18 cellular contexts compared by ENCODE assay signal in the genomic region with DNA sequence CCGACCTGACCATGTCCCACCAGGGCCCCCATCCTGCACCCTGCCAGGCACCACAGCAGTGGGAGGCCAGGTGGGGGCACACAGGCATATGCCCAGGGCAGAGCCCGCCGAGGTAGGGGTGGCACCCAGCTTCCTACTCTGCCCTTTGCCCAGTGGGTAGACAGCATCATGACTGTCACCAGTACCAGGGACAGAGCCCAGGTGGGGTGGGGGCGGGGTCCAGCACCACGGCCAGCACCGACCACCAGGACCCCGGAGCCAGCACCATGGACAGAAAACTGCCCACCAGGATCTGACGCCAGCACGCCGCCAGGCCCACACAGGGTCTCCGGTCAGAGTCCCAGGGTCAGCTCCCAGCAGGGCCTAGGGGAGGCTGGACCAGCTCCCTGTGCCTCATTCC. TPM values are rescaled to one million over a fixed set of nuclear protein-coding genes. Genes with fewer than 3 reads are reported as not detected.
DNase-seq lines count a peak whose midpoint lies in the region; ATAC-seq and TF ChIP-seq lines count a peak whose summit lies in the region.
"Had no signal": no experiment of that assay in that cellular context is flagged by ENCODE, and none has a peak within 500 bp of the region (broad histone marks: within the 10 kb centered on the region; RNA-seq: fewer than 3 reads in every experiment).

No MANE protein-coding gene starts in this region.

- peaks cover 9% of the 10 kb centered on the region for H3K27me3 Mint-ChIP-seq in GM23338 (ENCODE audit: insufficient read depth, low read depth, poor library complexity)
- peaks cover 9% of the 10 kb centered on the region for H3K27me3 Mint-ChIP-seq in endothelial cell (ENCODE audit: unreplicated experiment)
- H3K27me3 Mint-ChIP-seq in progenitor cell of endocrine pancreas: no peaks in the 10 kb centered on the region
- H3K27me3 Mint-ChIP-seq: CD8-positive, alpha-beta memory T cell had no signal

- H3K9me2 ChIP-seq in GM23338 (ENCODE audit: insufficient read depth): no peaks in the 10 kb centered on the region

- H3K4me1 Mint-ChIP-seq in GM23338 (no peaks in the 10 kb centered on the region), endothelial cell (ENCODE audit: unreplicated experiment) (no peaks in the 10 kb centered on the region), progenitor cell of endocrine pancreas (ENCODE audit: low read depth) (no peaks in the 10 kb centered on the region)

- H3K36me3 Mint-ChIP-seq in GM23338 (ENCODE audit: low read depth): peaks cover 1% of the 10 kb centered on the region; the same call in 2 of the 3 replicates
- peaks cover 2% of the 10 kb centered on the region for H3K36me3 Mint-ChIP-seq in endothelial cell (ENCODE audit: low read depth, unreplicated experiment)
- H3K36me3 Mint-ChIP-seq in progenitor cell of endocrine pancreas (ENCODE audit: insufficient read depth): peaks cover 2% of the 10 kb centered on the region

- no peak overlapping the region for H3K4me3 ChIP-seq in GM23338
- H3K4me3 ChIP-seq: BLaER1, HAP-1, PC-9 had no signal

- H3K79me2 ChIP-seq in GM23338 (replicated peaks; ENCODE audit: insufficient read depth): no peaks in the 10 kb centered on the region

- H3F3A ChIP-seq in GM23338 (replicated peaks; ENCODE audit: low read depth): peaks cover 12% of the 10 kb centered on the region; the same call in 1 of the 2 replicates

- H3K4me1 ChIP-seq in GM23338 (ENCODE audit: insufficient read depth): no peaks in the 10 kb centered on the region
- H3K4me1 ChIP-seq: HAP-1 had no signal

- H2AFZ ChIP-seq in GM23338: no peak overlapping the region
- H2AFZ ChIP-seq: PC-9 had no signal

- H3K27ac ChIP-seq in GM23338 (ENCODE audit: low read depth): no peak overlapping the region
- H3K27ac ChIP-seq: BLaER1, PC-9 had no signal

- H3K27ac Mint-ChIP-seq in GM23338 (no peak overlapping the region), endothelial cell (ENCODE audit: unreplicated experiment) (no peak overlapping the region), progenitor cell of endocrine pancreas (no peak overlapping the region)

- no peak overlapping the region for H3K4me2 ChIP-seq in GM23338
- H3K4me2 ChIP-seq: BLaER1, PC-9 had no signal

- H3K9me3 Mint-ChIP-seq in GM23338 (no peaks in the 10 kb centered on the region), endothelial cell (ENCODE audit: unreplicated experiment) (no peaks in the 10 kb centered on the region), progenitor cell of endocrine pancreas (ENCODE audit: low read depth) (no peaks in the 10 kb centered on the region)
- H3K9me3 Mint-ChIP-seq: CD8-positive, alpha-beta memory T cell had no signal

- H3K27me3 ChIP-seq in GM23338 (ENCODE audit: insufficient read depth): no peaks in the 10 kb centered on the region
- H3K27me3 ChIP-seq: BLaER1 had no signal

- H4K20me1 ChIP-seq in GM23338 (replicated peaks; ENCODE audit: insufficient read depth): no peaks in the 10 kb centered on the region

- H3K36me3 ChIP-seq in GM23338 (ENCODE audit: insufficient read depth): no peaks in the 10 kb centered on the region

- DNase-seq in GM23338 (ENCODE audit: low spot score): peak; percentile 85
- DNase-seq in endothelial cell (ENCODE audit: low spot score): peak; percentile 51
- peak; percentile 41 for DNase-seq in progenitor cell of endocrine pancreas (ENCODE audit: low spot score, unreplicated experiment)
- DNase-seq: CD8-positive, alpha-beta memory T cell; KBM-7; NCI-H1092 treated with DMSO at 0.1 percent for 48 hours; NCI-H1694; NCI-H2107; NCI-H774; PC-9; Right ventricle myocardium superior had no signal

- no peak overlapping the region for H3K4me3 Mint-ChIP-seq in GM23338
- no peak overlapping the region for H3K4me3 Mint-ChIP-seq in endothelial cell (ENCODE audit: unreplicated experiment)
- H3K4me3 Mint-ChIP-seq in progenitor cell of endocrine pancreas (ENCODE audit: low read depth): no peak overlapping the region
- H3K4me3 Mint-ChIP-seq: CD8-positive, alpha-beta memory T cell had no signal

- TF ChIP-seq CTCF in GM23338 (conservative IDR thresholded peaks at IDR 0.05; ENCODE audit: low read depth in 2 of 2) (no peak), endothelial cell (IDR thresholded peaks at IDR 0.05; ENCODE audit: unreplicated experiment) (no peak), progenitor cell of endocrine pancreas (IDR thresholded peaks at IDR 0.05; ENCODE audit: unreplicated experiment) (no peak)

- peak; percentile 52 for ATAC-seq in GM23338
- ATAC-seq in GM19452 (IDR thresholded peaks at IDR 0.05; ENCODE audit: unreplicated experiment): no peak
- no peak for ATAC-seq in GM18858 (IDR thresholded peaks at IDR 0.05; ENCODE audit: unreplicated experiment)
- ATAC-seq in GM18861 (IDR thresholded peaks at IDR 0.05; ENCODE audit: unreplicated experiment): no peak

TF ChIP-seq in GM23338, 12 proteins besides CTCF, POLR2A, EP300 and RAD21 (continues in another document):
- TF ChIP-seq CREB1 (CRISPR knock-in tag; IDR thresholded peaks at IDR 0.05; ENCODE audit: low read depth): peak; percentile 70
- TF ChIP-seq EZH2 (IDR thresholded peaks at IDR 0.05; ENCODE audit: low read depth, unreplicated experiment): no peak
- TF ChIP-seq POLR2AphosphoS5 (IDR thresholded peaks at IDR 0.05; ENCODE audit: low read depth): peak; percentile 23; the same call in 1 of the 2 replicates

TF ChIP-seq in PFSK-1, 5 proteins besides CTCF, POLR2A, EP300 and RAD21:
- no peak for TF ChIP-seq TAF1 (IDR thresholded peaks at IDR 0.05; ENCODE audit: borderline replicate concordance, insufficient read depth, low read length)
- TF ChIP-seq SIN3A (IDR thresholded peaks at IDR 0.05; ENCODE audit: borderline replicate concordance, insufficient read depth, low read length): peak; percentile 59; the same call in 1 of the 2 replicates
- TF ChIP-seq POLR2AphosphoS5 (IDR thresholded peaks at IDR 0.05; ENCODE audit: low read depth, low read length): no peak
- no peak for TF ChIP-seq FOXP2 (optimal IDR thresholded peaks at IDR 0.05; ENCODE audit: borderline replicate concordance, extremely low read depth, extremely low read length, insufficient read depth)
- TF ChIP-seq, protein P1, sequence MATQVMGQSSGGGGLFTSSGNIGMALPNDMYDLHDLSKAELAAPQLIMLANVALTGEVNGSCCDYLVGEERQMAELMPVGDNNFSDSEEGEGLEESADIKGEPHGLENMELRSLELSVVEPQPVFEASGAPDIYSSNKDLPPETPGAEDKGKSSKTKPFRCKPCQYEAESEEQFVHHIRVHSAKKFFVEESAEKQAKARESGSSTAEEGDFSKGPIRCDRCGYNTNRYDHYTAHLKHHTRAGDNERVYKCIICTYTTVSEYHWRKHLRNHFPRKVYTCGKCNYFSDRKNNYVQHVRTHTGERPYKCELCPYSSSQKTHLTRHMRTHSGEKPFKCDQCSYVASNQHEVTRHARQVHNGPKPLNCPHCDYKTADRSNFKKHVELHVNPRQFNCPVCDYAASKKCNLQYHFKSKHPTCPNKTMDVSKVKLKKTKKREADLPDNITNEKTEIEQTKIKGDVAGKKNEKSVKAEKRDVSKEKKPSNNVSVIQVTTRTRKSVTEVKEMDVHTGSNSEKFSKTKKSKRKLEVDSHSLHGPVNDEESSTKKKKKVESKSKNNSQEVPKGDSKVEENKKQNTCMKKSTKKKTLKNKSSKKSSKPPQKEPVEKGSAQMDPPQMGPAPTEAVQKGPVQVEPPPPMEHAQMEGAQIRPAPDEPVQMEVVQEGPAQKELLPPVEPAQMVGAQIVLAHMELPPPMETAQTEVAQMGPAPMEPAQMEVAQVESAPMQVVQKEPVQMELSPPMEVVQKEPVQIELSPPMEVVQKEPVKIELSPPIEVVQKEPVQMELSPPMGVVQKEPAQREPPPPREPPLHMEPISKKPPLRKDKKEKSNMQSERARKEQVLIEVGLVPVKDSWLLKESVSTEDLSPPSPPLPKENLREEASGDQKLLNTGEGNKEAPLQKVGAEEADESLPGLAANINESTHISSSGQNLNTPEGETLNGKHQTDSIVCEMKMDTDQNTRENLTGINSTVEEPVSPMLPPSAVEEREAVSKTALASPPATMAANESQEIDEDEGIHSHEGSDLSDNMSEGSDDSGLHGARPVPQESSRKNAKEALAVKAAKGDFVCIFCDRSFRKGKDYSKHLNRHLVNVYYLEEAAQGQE (IDR thresholded peaks at IDR 0.05; ENCODE audit: insufficient read depth in 1 of 2, low read depth in 2 of 2, low read length in 2 of 2): peak; percentile 90 to 95

RNA-seq across cellular contexts. Expression of a gene that starts 3.8 kb away (rescaled TPM):
- total RNA-seq in GM23338 (2014; rRNA removed; shearing (Covaris generic)): 0.14 TPM in 1 of 2 replicates, not detected in the other
- 0.12 TPM in 1 of 2 replicates, not detected in the other for polyA plus RNA-seq in GM23338 (2016; fragmentation: Nextera tagmentation; extraction: Ambion mirVana)
- polyA plus RNA-seq in PFSK-1 (2012; ENCODE audit: insufficient read length, low read depth): 1.1 TPM
- 1.2 TPM for total RNA-seq in endothelial cell (ENCODE audit: unreplicated experiment)
- 1.1 and 1.2 TPM in 2 replicates for total RNA-seq in progenitor cell of endocrine pancreas
- total RNA-seq: M059J had no signal

RNA-seq across cellular contexts. Expression of a gene that starts 10.2 kb away (rescaled TPM):
- 12.9 and 13.5 TPM in 2 replicates for total RNA-seq in GM23338 (2014; rRNA removed; shearing (Covaris generic))
- 8.1 and 8.2 TPM in 2 replicates for polyA plus RNA-seq in GM23338 (2016; fragmentation: Nextera tagmentation; extraction: Ambion mirVana)
- 70.2 TPM for polyA plus RNA-seq in PFSK-1 (2012; ENCODE audit: insufficient read length, low read depth)
- total RNA-seq in endothelial cell (ENCODE audit: unreplicated experiment) (26.0 TPM), progenitor cell of endocrine pancreas (16.8 and 17.5 TPM in 2 replicates)

RNA-seq across cellular contexts. Expression of a gene that starts 10.4 kb away (rescaled TPM):
- total RNA-seq in GM23338 (2014; rRNA removed; shearing (Covaris generic)): 140 and 161 TPM in 2 replicates
- polyA plus RNA-seq in GM23338 (2016; fragmentation: Nextera tagmentation; extraction: Ambion mirVana): 102 and 110 TPM in 2 replicates
- polyA plus RNA-seq in PFSK-1 (2012; ENCODE audit: insufficient read length, low read depth): 298 TPM
- total RNA-seq in endothelial cell (ENCODE audit: unreplicated experiment) (104 TPM), progenitor cell of endocrine pancreas (163 and 177 TPM in 2 replicates)

RNA-seq across cellular contexts. Expression of a gene that starts 14.4 kb away (rescaled TPM):
- total RNA-seq in GM23338 (2014; rRNA removed; shearing (Covaris generic)): 62.7 and 69.7 TPM in 2 replicates
- polyA plus RNA-seq in GM23338 (2016; fragmentation: Nextera tagmentation; extraction: Ambion mirVana): 13.5 and 15.4 TPM in 2 replicates
- 148 TPM for polyA plus RNA-seq in PFSK-1 (2012; ENCODE audit: insufficient read length, low read depth)
- total RNA-seq in endothelial cell (ENCODE audit: unreplicated experiment) (26.7 TPM), progenitor cell of endocrine pancreas (60.1 and 63.1 TPM in 2 replicates)

RNA-seq across cellular contexts. Expression of a gene that starts 23.5 kb away (rescaled TPM):
- total RNA-seq in GM23338 (2014; rRNA removed; shearing (Covaris generic)): 11.7 and 17.2 TPM in 2 replicates
- 7.6 and 9.1 TPM in 2 replicates for polyA plus RNA-seq in GM23338 (2016; fragmentation: Nextera tagmentation; extraction: Ambion mirVana)
- polyA plus RNA-seq in PFSK-1 (2012; ENCODE audit: insufficient read length, low read depth): 218 TPM
- total RNA-seq in endothelial cell (ENCODE audit: unreplicated experiment) (0.64 TPM), progenitor cell of endocrine pancreas (24.3 and 25.0 TPM in 2 replicates)
